ENCODE assay signal across 16 cellular contexts in the genomic region with DNA sequence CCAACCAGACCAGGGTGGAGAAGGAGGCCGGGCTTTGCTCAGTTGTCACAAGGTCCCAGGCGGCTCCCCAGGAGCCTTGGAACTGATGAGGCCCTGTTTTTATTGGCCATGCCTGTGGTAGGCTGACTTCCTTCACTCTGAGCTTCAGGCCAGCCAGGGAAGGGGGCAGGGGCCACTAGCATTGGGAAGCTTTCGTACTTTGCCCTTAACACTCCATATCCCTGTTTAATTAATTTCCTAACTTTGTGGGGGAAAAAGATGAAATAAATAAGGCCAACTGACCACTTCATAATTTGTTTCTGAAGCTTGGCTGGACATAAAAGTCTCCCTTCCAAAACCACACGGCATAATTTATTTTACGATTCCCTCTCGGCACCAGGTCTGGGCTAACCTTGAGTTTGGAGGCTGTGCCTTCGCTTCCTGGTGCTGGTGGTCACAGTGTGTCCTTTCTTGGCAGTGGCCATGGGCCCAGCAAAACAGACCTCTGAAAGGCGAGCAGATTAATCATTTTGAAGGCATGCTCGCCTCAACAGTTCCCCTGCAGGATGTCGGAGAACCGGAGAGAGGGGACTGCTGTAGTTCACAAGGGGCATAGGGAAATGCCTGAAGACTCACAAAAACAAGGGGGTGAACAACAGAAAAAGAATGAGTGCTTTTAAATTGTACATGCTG.
DNase-seq lines count a peak whose midpoint lies in the region; ATAC-seq and TF ChIP-seq lines count a peak whose summit lies in the region.
"Had no signal": no experiment of that assay in that cellular context is flagged by ENCODE, and none has a peak within 500 bp of the region (broad histone marks: within the 10 kb centered on the region; RNA-seq: fewer than 3 reads in every experiment).

No MANE protein-coding gene starts in this region.

- H3K4me1 Mint-ChIP-seq in activated CD8-positive, alpha-beta T cell treated with anti-CD3 and anti-CD28 coated beads for 36 hours (ENCODE audit: low read depth): no peaks in the 10 kb centered on the region
- H3K4me1 Mint-ChIP-seq in CD4-positive, alpha-beta T cell (ENCODE audit: low read depth): no peaks in the 10 kb centered on the region
- H3K4me1 Mint-ChIP-seq in natural killer cell: no peaks in the 10 kb centered on the region
- H3K4me1 Mint-ChIP-seq: IgD-negative memory B cell had no signal

- no peak overlapping the region; the same call in 1 of the 2 replicates for H3K4me2 ChIP-seq in SK-N-SH
- H3K4me2 ChIP-seq: A549 had no signal

- no peak for TF ChIP-seq EP300 in SK-N-SH (IDR thresholded peaks at IDR 0.05; ENCODE audit: borderline replicate concordance in 1 of 2, low read depth in 1 of 2, low read length in 1 of 2)

- H3K27ac ChIP-seq in SK-N-SH (ENCODE audit: low read depth in 2 of 2, low read length in 1 of 2) (peak overlapping the region in 1 of 2 experiments; percentile 40; a peak in 1 of 4 replicates), heart right ventricle (peak overlapping the region in 8 of 10 donors; percentile 17 to 59 (median 46))
- H3K27ac ChIP-seq in CD4-positive, alpha-beta T cell (ENCODE audit: low read depth, low read length): no peak overlapping the region
- H3K27ac ChIP-seq: A549, SJCRH30 had no signal

- H2AFZ ChIP-seq in SK-N-SH (ENCODE audit: low read depth): 0 out of 2 replicates have a peak overlapping the region, but pooled peaks have one; percentile 80

- H4K20me1 ChIP-seq in SK-N-SH (ENCODE audit: insufficient read depth): no peaks in the 10 kb centered on the region

- CTCF ChIA-PET in SK-N-SH (lab: Yijun Ruan, JAX): no interaction called here
- CTCF ChIA-PET in activated CD8-positive, alpha-beta T cell treated with anti-CD3 and anti-CD28 coated beads for 36 hours (lab: Charles Lee): no interaction called here
- CTCF ChIA-PET in CD4-positive, alpha-beta T cell (lab: Charles Lee): no interaction called here

- no peaks in the 10 kb centered on the region for H3K27me3 Mint-ChIP-seq in activated CD8-positive, alpha-beta T cell treated with anti-CD3 and anti-CD28 coated beads for 36 hours
- H3K27me3 Mint-ChIP-seq in CD4-positive, alpha-beta T cell: no peaks in the 10 kb centered on the region
- no peaks in the 10 kb centered on the region for H3K27me3 Mint-ChIP-seq in natural killer cell (ENCODE audit: low read depth in 2 of 2)
- H3K27me3 Mint-ChIP-seq: IgD-negative memory B cell; stimulated activated naive CD8-positive, alpha-beta T cell treated with anti-CD3 and anti-CD28 coated beads, Interleukin-15, Interleukin-2, amounts not matched to agents 100 ng/mL and 50 ng/mL, for 24 hours had no signal

- H3K4me1 ChIP-seq in SK-N-SH (ENCODE audit: control insufficient read depth in 1 of 2, insufficient read depth in 2 of 2, low read depth in 1 of 2, low read length in 1 of 2): peaks cover 7 to 15% of the 10 kb centered on the region in 2 experiments; a peak in 3 of 4 replicates
- peaks cover 0 to 30% (median 9%) of the 10 kb centered on the region in 9 donors for H3K4me1 ChIP-seq in heart right ventricle
- H3K4me1 ChIP-seq: A549, SJCRH30 had no signal

- no peak overlapping the region for H3K4me3 ChIP-seq in SK-N-SH (ENCODE audit: low read depth in 2 of 2, low read length in 1 of 2)
- no peak overlapping the region for H3K4me3 ChIP-seq in heart right ventricle
- H3K4me3 ChIP-seq: A549, body of pancreas, SJCRH30 had no signal

- H3K79me2 ChIP-seq in SK-N-SH (ENCODE audit: insufficient read depth): no peaks in the 10 kb centered on the region

- H3K9me3 ChIP-seq in SK-N-SH: no peaks in the 10 kb centered on the region
- no peaks in the 10 kb centered on the region for H3K9me3 ChIP-seq in heart right ventricle
- H3K9me3 ChIP-seq in CD4-positive, alpha-beta T cell (ENCODE audit: control insufficient read depth, low read length): no peaks in the 10 kb centered on the region
- H3K9me3 ChIP-seq: A549, body of pancreas, SJCRH30 had no signal

- POLR2A ChIA-PET in SK-N-SH (lab: Yijun Ruan, JAX): no interaction called here
- POLR2A ChIA-PET in activated CD8-positive, alpha-beta T cell treated with anti-CD3 and anti-CD28 coated beads for 36 hours (lab: Charles Lee): no interaction called here
- POLR2A ChIA-PET in CD4-positive, alpha-beta T cell (lab: Charles Lee): no interaction called here

- no peak for TF ChIP-seq RAD21 in SK-N-SH (IDR thresholded peaks at IDR 0.05; ENCODE audit: low read length)

- no peaks in the 10 kb centered on the region for H3K36me3 ChIP-seq in SK-N-SH (replicated peaks in 1 of 2; ENCODE audit: control insufficient read depth in 1 of 2, insufficient read depth in 2 of 2, low read length in 1 of 2)
- H3K36me3 ChIP-seq in heart right ventricle: no peaks in the 10 kb centered on the region
- H3K36me3 ChIP-seq: SJCRH30 had no signal

- TF ChIP-seq CTCF in SK-N-SH (IDR thresholded peaks at IDR 0.05): no peak
- TF ChIP-seq CTCF in heart right ventricle (IDR thresholded peaks at IDR 0.05): no peak
- TF ChIP-seq CTCF in activated CD8-positive, alpha-beta T cell treated with anti-CD3 and anti-CD28 coated beads for 36 hours (IDR thresholded peaks at IDR 0.05): no peak
- TF ChIP-seq CTCF in CD4-positive, alpha-beta T cell (IDR thresholded peaks at IDR 0.05): no peak
- TF ChIP-seq CTCF in natural killer cell (IDR thresholded peaks at IDR 0.05): no peak

- H3K27me3 ChIP-seq in SK-N-SH (ENCODE audit: insufficient read depth): no peaks in the 10 kb centered on the region
- H3K27me3 ChIP-seq in heart right ventricle: no peaks in the 10 kb centered on the region
- H3K27me3 ChIP-seq in CD4-positive, alpha-beta T cell (ENCODE audit: control insufficient read depth, insufficient read depth, low read length): no peaks in the 10 kb centered on the region
- H3K27me3 ChIP-seq: body of pancreas, SJCRH30 had no signal

- no peaks in the 10 kb centered on the region for H3K9me3 Mint-ChIP-seq in activated CD8-positive, alpha-beta T cell treated with anti-CD3 and anti-CD28 coated beads for 36 hours
- H3K9me3 Mint-ChIP-seq in CD4-positive, alpha-beta T cell: peaks cover 4% of the 10 kb centered on the region
- H3K9me3 Mint-ChIP-seq in natural killer cell: peaks cover 0 to 4% of the 10 kb centered on the region in 2 donors
- H3K9me3 Mint-ChIP-seq: stimulated activated naive CD8-positive, alpha-beta T cell treated with anti-CD3 and anti-CD28 coated beads, Interleukin-15, Interleukin-2, amounts not matched to agents 100 ng/mL and 50 ng/mL, for 24 hours had no signal

- H3K9ac ChIP-seq in SK-N-SH: no peak overlapping the region

- no peaks in the 10 kb centered on the region for H3K36me3 Mint-ChIP-seq in activated CD8-positive, alpha-beta T cell treated with anti-CD3 and anti-CD28 coated beads for 36 hours (ENCODE audit: low read depth)
- H3K36me3 Mint-ChIP-seq in CD4-positive, alpha-beta T cell (ENCODE audit: low read depth): no peaks in the 10 kb centered on the region
- H3K36me3 Mint-ChIP-seq in natural killer cell: no peaks in the 10 kb centered on the region
- H3K36me3 Mint-ChIP-seq: IgD-negative memory B cell had no signal

- no peak overlapping the region for H3K4me3 Mint-ChIP-seq in activated CD8-positive, alpha-beta T cell treated with anti-CD3 and anti-CD28 coated beads for 36 hours
- no peak overlapping the region for H3K4me3 Mint-ChIP-seq in CD4-positive, alpha-beta T cell
- H3K4me3 Mint-ChIP-seq in natural killer cell: no peak overlapping the region
- H3K4me3 Mint-ChIP-seq: IgD-negative memory B cell; stimulated activated naive CD8-positive, alpha-beta T cell treated with anti-CD3 and anti-CD28 coated beads, Interleukin-15, Interleukin-2, amounts not matched to agents 100 ng/mL and 50 ng/mL, for 24 hours had no signal

- ATAC-seq in SK-N-SH treated with all-trans-retinoic acid at 6 μM for 48 hours (no peak), heart right ventricle (peak in 7 of 8 donors; percentile 51 to 93 (median 74)), GM18867 (IDR thresholded peaks at IDR 0.05; ENCODE audit: unreplicated experiment) (no peak), natural killer cell (no peak)
- ATAC-seq in activated CD8-positive, alpha-beta T cell treated with anti-CD3 and anti-CD28 coated beads for 36 hours: no peak
- no peak for ATAC-seq in CD4-positive, alpha-beta T cell (ENCODE audit: poor library complexity)
- ATAC-seq: A549, body of pancreas had no signal

- 93% methylated on average over 9 of the region's 11 CpGs for WGBS in SK-N-SH (ENCODE audit: low lambda C conversion rate)
- WGBS in heart right ventricle, 2 donors: 78 to 80% methylated on average over 11 of the region's 11 CpGs

- H3K9me2 ChIP-seq in SK-N-SH: no peaks in the 10 kb centered on the region

- no peak for DNase-seq in SK-N-SH
- peak; percentile 30 to 52 for DNase-seq in heart right ventricle
- DNase-seq in pons (ENCODE audit: low spot score): peak; percentile 7
- DNase-seq in activated CD8-positive, alpha-beta T cell treated with anti-CD3 and anti-CD28 coated beads for 36 hours: no peak
- no peak for DNase-seq in CD4-positive, alpha-beta T cell
- DNase-seq in natural killer cell: no peak
- DNase-seq: activated T-cell treated with anti-CD3 and anti-CD28 coated beads, Interleukin-2, amount 50 U/mL, for 48 hours; NCI-H1417; SJCRH30; stimulated activated CD4-positive, alpha-beta T cell treated with anti-CD3 and anti-CD28 coated beads, Interleukin-4, amount 100 ng/mL, for 24 hours had no signal

- no peak overlapping the region for H3K27ac Mint-ChIP-seq in activated CD8-positive, alpha-beta T cell treated with anti-CD3 and anti-CD28 coated beads for 36 hours
- H3K27ac Mint-ChIP-seq in CD4-positive, alpha-beta T cell: no peak overlapping the region
- H3K27ac Mint-ChIP-seq in natural killer cell: no peak overlapping the region
- H3K27ac Mint-ChIP-seq: IgD-negative memory B cell; stimulated activated naive CD8-positive, alpha-beta T cell treated with anti-CD3 and anti-CD28 coated beads, Interleukin-15, Interleukin-2, amounts not matched to agents 100 ng/mL and 50 ng/mL, for 24 hours had no signal

- no peaks in the 10 kb centered on the region for H3F3A ChIP-seq in SK-N-SH (replicated peaks; ENCODE audit: insufficient read depth)

- intact Hi-C loops in heart right ventricle (cut with DNase I) (no loop called here), natural killer cell (cut with micrococcal nuclease) (no loop called here)
- intact Hi-C loops in activated CD8-positive, alpha-beta T cell treated with anti-CD3 and anti-CD28 coated beads for 36 hours (cut with micrococcal nuclease): no loop called here
- intact Hi-C loops in CD4-positive, alpha-beta T cell (cut with DNase I, micrococcal nuclease): no loop called here

TF ChIP-seq in SK-N-SH, 30 proteins besides CTCF, POLR2A, EP300 and RAD21 (continues in another document):
- no peak for TF ChIP-seq NRF1 (IDR thresholded peaks at IDR 0.05; ENCODE audit: low read depth, low read length)

TF ChIP-seq in SK-N-SH treated with all-trans-retinoic acid at 6 μM for 48 hours, 23 proteins besides CTCF, POLR2A, EP300 and RAD21 (continues in another document):
- TF ChIP-seq ZFP30 (CRISPR knock-in tag; IDR thresholded peaks at IDR 0.05): no peak

Comparison
In these comparisons a context has a peak if more than half of its experiments do, and no peak if none do; other contexts are left out.
1. DNase-seq: peak in heart right ventricle (2 of 2) and pons (single experiment); none in SK-N-SH (single experiment), activated CD8-positive, alpha-beta T cell treated with anti-CD3 and anti-CD28 coated beads for 36 hours (single experiment), CD4-positive, alpha-beta T cell (0 of 10) and natural killer cell (single experiment).
2. ATAC-seq: peak in heart right ventricle (7 of 8); none in SK-N-SH treated with all-trans-retinoic acid at 6 μM for 48 hours (single experiment), activated CD8-positive, alpha-beta T cell treated with anti-CD3 and anti-CD28 coated beads for 36 hours (single experiment), CD4-positive, alpha-beta T cell (single experiment), GM18867 (single experiment) and natural killer cell (0 of 3).